ENCODE assay signal across 21 cellular contexts in the genomic region with DNA sequence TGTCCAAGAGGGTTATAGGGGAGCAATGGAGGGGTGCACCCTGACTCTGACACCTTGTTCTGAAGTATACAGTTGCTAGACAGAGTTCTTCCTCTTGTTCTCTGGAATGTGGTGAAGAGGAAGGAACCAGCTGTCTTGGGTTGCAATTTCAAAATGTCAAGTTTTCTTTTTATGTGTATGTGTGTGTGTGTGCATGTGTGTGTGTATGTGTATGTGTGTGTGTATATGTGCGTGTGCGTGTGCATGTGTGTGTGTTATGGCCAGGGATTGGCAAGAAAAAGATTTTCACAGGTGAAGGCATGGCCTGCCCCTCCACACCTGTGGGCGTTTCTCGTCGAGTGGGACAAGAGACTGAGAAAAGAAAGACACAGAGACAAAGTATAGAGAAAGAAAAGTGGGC.
"Had no signal": no experiment of that assay in that cellular context is flagged by ENCODE, and none has a peak within 500 bp of the region (broad histone marks: within the 10 kb centered on the region; RNA-seq: fewer than 3 reads in every experiment).

No MANE protein-coding gene starts in this region.

- H3K4me2 ChIP-seq: neural progenitor cell, smooth muscle cell had no signal

- FAIRE-seq: islet of Langerhans, pancreas had no signal

- H3K4me1 ChIP-seq: colonic mucosa, foreskin keratinocyte, neural progenitor cell, pancreas, suprapubic skin, thyroid gland, uterus had no signal

- DNase-seq: colonic mucosa; dermis blood vessel endothelial cell; foreskin keratinocyte; head of caudate nucleus; hippocampal formation; kidney glomerular epithelial cell; mammary epithelial cell; occipital lobe; pancreas; right cardiac atrium; stimulated activated CD4-positive, alpha-beta T cell treated with anti-CD3 and anti-CD28 coated beads, Interleukin-4, amount 100 ng/mL, for 1 hour; stimulated activated CD8-positive, alpha-beta memory T cell treated with anti-CD3 and anti-CD28 coated beads, Interleukin-4, amount 100 ng/mL, for 48 hours; stimulated activated naive CD8-positive, alpha-beta T cell treated with anti-CD3 and anti-CD28 coated beads, Interleukin-15, Interleukin-2, amounts not matched to agents 100 U/mL and 50 U/mL, for 24 hours; thyroid gland; uterus had no signal

- H3K4me3 ChIP-seq: colonic mucosa, neural progenitor cell, pancreas, smooth muscle cell, suprapubic skin, thyroid gland, uterus had no signal

- H3K27ac ChIP-seq: colonic mucosa, foreskin keratinocyte, neural progenitor cell, pancreas, suprapubic skin, thyroid gland, uterus had no signal

- H3K9me3 ChIP-seq: colonic mucosa, pancreas, suprapubic skin, thyroid gland, uterus had no signal

- ATAC-seq: foreskin keratinocyte; natural killer cell treated with Interleukin-12 subunit alpha and Interleukin-12 subunit beta and Interleukin-15 and Interleukin-18, amount 100 ng/mL, for 72 hours; pancreas; right cardiac atrium; stimulated activated effector memory CD8-positive, alpha-beta T cell treated with anti-CD3 and anti-CD28 coated beads, Interleukin-12 subunit alpha, Interleukin-12 subunit beta, amount 100 ng/mL, for 72 hours; stimulated activated naive CD8-positive, alpha-beta T cell treated with anti-CD3 and anti-CD28 coated beads, Interleukin-15, Interleukin-2, amounts not matched to agents 100 U/mL and 50 U/mL, for 24 hours had no signal

- H3K36me3 ChIP-seq: colonic mucosa, neural progenitor cell, pancreas, suprapubic skin, thyroid gland, uterus had no signal

- H3K9ac ChIP-seq: neural progenitor cell had no signal

- H3K27me3 ChIP-seq: colonic mucosa, foreskin keratinocyte, neural progenitor cell, pancreas, suprapubic skin, thyroid gland, uterus had no signal

- H2AFZ ChIP-seq: neural progenitor cell had no signal
